ENCODE assay signal across 20 cellular contexts in the genomic region with DNA sequence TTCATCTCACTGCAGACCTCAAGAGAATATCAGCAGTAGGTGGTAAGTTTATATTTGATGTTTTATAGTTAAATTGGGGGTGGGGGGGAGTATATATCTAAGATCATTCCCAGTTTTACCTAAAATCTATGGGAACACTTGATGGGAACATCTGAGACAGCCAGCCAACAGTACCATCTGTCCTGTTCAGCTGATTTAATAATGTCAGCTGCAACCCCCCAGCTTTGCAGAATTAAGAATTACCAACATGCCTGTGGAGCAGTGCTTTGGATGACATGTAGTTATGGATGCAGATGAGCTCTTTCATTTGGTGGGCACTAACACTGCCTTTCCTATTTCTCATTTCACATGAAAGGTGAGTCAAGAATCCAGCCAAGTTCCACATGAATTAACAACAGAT.
"Had no signal": no experiment of that assay in that cellular context is flagged by ENCODE, and none has a peak within 500 bp of the region (broad histone marks: within the 10 kb centered on the region; RNA-seq: fewer than 3 reads in every experiment).

No MANE protein-coding gene starts in this region.

- H3K9me3 Mint-ChIP-seq: nephron; stimulated activated naive B cell treated with anti-CD40 and anti-IgM and Interleukin-4, amounts not matched to agents 10 μg/mL and 1 μg/mL and 100 μg/mL, for 72 hours; stimulated activated naive CD8-positive, alpha-beta T cell treated with anti-CD3 and anti-CD28 coated beads, Interleukin-15, amount 100 ng/mL, for 72 hours had no signal

- ATAC-seq: esophagus mucosa; gastrocnemius medialis; heart right ventricle; mucosa of descending colon; psoas muscle; sciatic nerve; stimulated activated naive B cell treated with anti-CD40 and anti-IgM and Interleukin-4, amounts not matched to agents 10 μg/mL and 1 μg/mL and 100 μg/mL, for 72 hours; stimulated activated naive CD8-positive, alpha-beta T cell treated with anti-CD3 and anti-CD28 coated beads, Interleukin-15, amount 100 ng/mL, for 72 hours had no signal

- DNase-seq: cortex of kidney; effector memory CD4-positive, alpha-beta T cell; gastrocnemius medialis; heart right ventricle; hypothalamus; kidney glomerular epithelial cell; mucosa of descending colon; psoas muscle; retina; stimulated activated CD4-positive, alpha-beta T cell treated with anti-CD3 and anti-CD28 coated beads, Interleukin-2, amount 100 ng/mL, for 24 hours; stimulated activated CD4-positive, alpha-beta T cell treated with anti-CD3 and anti-CD28 coated beads, Interleukin-4, amount 100 ng/mL, for 4 hours; stimulated activated naive B cell treated with anti-CD40 and anti-IgM and Interleukin-4, amounts not matched to agents 10 μg/mL and 1 μg/mL and 100 μg/mL, for 72 hours; stimulated activated naive CD8-positive, alpha-beta T cell treated with anti-CD3 and anti-CD28 coated beads, Interleukin-15, amount 100 ng/mL, for 72 hours; testis had no signal

- H3K4me3 ChIP-seq: dorsolateral prefrontal cortex, gastrocnemius medialis, heart right ventricle, mucosa of descending colon, psoas muscle, testis, tibial nerve had no signal

- H3K4me1 ChIP-seq: gastrocnemius medialis, heart right ventricle, psoas muscle, testis, tibial nerve had no signal

- H3K27me3 ChIP-seq: dorsolateral prefrontal cortex, gastrocnemius medialis, heart right ventricle, testis, tibial nerve had no signal

- H3K27ac Mint-ChIP-seq: nephron; stimulated activated naive B cell treated with anti-CD40 and anti-IgM and Interleukin-4, amounts not matched to agents 10 μg/mL and 1 μg/mL and 100 μg/mL, for 72 hours had no signal

- H2AFZ ChIP-seq: parathyroid adenoma had no signal

- H3K79me2 ChIP-seq: parathyroid adenoma had no signal

- H3K9ac ChIP-seq: parathyroid adenoma had no signal

- H3K9me3 ChIP-seq: gastrocnemius medialis, heart right ventricle, mucosa of descending colon, psoas muscle, testis, tibial nerve had no signal

- H3K27ac ChIP-seq: dorsolateral prefrontal cortex, gastrocnemius medialis, heart right ventricle, parathyroid adenoma, psoas muscle, testis, tibial nerve had no signal

- H3K4me1 Mint-ChIP-seq: nephron; stimulated activated naive CD8-positive, alpha-beta T cell treated with anti-CD3 and anti-CD28 coated beads, Interleukin-15, amount 100 ng/mL, for 72 hours had no signal

- H3K4me3 Mint-ChIP-seq: nephron; stimulated activated naive B cell treated with anti-CD40 and anti-IgM and Interleukin-4, amounts not matched to agents 10 μg/mL and 1 μg/mL and 100 μg/mL, for 72 hours; stimulated activated naive CD8-positive, alpha-beta T cell treated with anti-CD3 and anti-CD28 coated beads, Interleukin-15, amount 100 ng/mL, for 72 hours had no signal

- H3K27me3 Mint-ChIP-seq: stimulated activated naive B cell treated with anti-CD40 and anti-IgM and Interleukin-4, amounts not matched to agents 10 μg/mL and 1 μg/mL and 100 μg/mL, for 72 hours; stimulated activated naive CD8-positive, alpha-beta T cell treated with anti-CD3 and anti-CD28 coated beads, Interleukin-15, amount 100 ng/mL, for 72 hours had no signal
